Comparison of ENCODE assay signal across 8 cellular contexts in genomic region chr1:67833595-67833926, GRCh38. TPM values are rescaled to one million over a fixed set of nuclear protein-coding genes. Genes with fewer than 3 reads are reported as not detected.
DNase-seq lines count a peak whose midpoint lies in the region; ATAC-seq and TF ChIP-seq lines count a peak whose summit lies in the region.

No MANE protein-coding gene starts in this region.

- peaks cover 0 to 4% of the 10 kb centered on the region in 2 donors for H3K4me1 ChIP-seq in lung (ENCODE audit: control insufficient read depth in 2 of 2, insufficient read depth in 2 of 2, low read length in 2 of 2)
- peaks cover 5 to 14% (median 9%) of the 10 kb centered on the region in 4 donors for H3K4me1 ChIP-seq in upper lobe of left lung

- H3K27me3 Mint-ChIP-seq in central memory CD8-positive, alpha-beta T cell, result peaks cover 71% of the 10 kb centered on the region

- H3K9me3 Mint-ChIP-seq in central memory CD8-positive, alpha-beta T cell, result no peaks in the 10 kb centered on the region

- no peak for TF ChIP-seq EP300 in upper lobe of left lung (IDR thresholded peaks at IDR 0.05)

- DNase-seq in AG20443 (ENCODE audit: low spot score) (peak; percentile 78), lung (ENCODE audit: low spot score) (no peak), upper lobe of left lung (no peak), DMS153 (lab: John Stamatoyannopoulos, UW) (no peak)
- no peak for DNase-seq in central memory CD8-positive, alpha-beta T cell (ENCODE audit: low spot score in 2 of 2)

- WGBS in lung, 2 donors, result 5 to 13% methylated on average over 20 of the region's 20 CpGs
- WGBS in upper lobe of left lung, 2 donors, result 2 to 11% methylated on average over 18 to 20 of the region's 20 CpGs

- peak overlapping the region; percentile 90 to 96 for H3K27ac ChIP-seq in lung (ENCODE audit: low read depth in 1 of 2, low read length in 1 of 2)
- H3K27ac ChIP-seq in upper lobe of left lung, result peak overlapping the region; percentile 82 to 92 (median 88)

- H3K4me3 Mint-ChIP-seq in central memory CD8-positive, alpha-beta T cell, result peak overlapping the region; percentile 73

- no peaks in the 10 kb centered on the region for H3K36me3 Mint-ChIP-seq in central memory CD8-positive, alpha-beta T cell (ENCODE audit: insufficient read depth)

- no peak overlapping the region for H3K27ac Mint-ChIP-seq in central memory CD8-positive, alpha-beta T cell (ENCODE audit: low read depth)

- TF ChIP-seq CTCF in lung (IDR thresholded peaks at IDR 0.05; ENCODE audit: control extremely low read depth, extremely low read depth) (no peak), upper lobe of left lung (IDR thresholded peaks at IDR 0.05) (no peak)

- peaks cover 10% of the 10 kb centered on the region for H3K4me1 Mint-ChIP-seq in central memory CD8-positive, alpha-beta T cell

- TF ChIP-seq POLR2A in upper lobe of left lung (IDR thresholded peaks at IDR 0.05), result no peak

- peak overlapping the region; percentile 90 for H3K4me3 ChIP-seq in lung
- H3K4me3 ChIP-seq in upper lobe of left lung, result peak overlapping the region; percentile 66 to 82 (median 72)

- no peaks in the 10 kb centered on the region for H3K27me3 ChIP-seq in lung (ENCODE audit: control insufficient read depth, insufficient read depth)
- H3K27me3 ChIP-seq in upper lobe of left lung, result peaks cover 0 to 6% (median 0%) of the 10 kb centered on the region in 4 donors

- H3K36me3 ChIP-seq in lung (ENCODE audit: control insufficient read depth in 2 of 2, insufficient read depth in 2 of 2, low read length in 2 of 2) (no peaks in the 10 kb centered on the region), upper lobe of left lung (no peaks in the 10 kb centered on the region)

- ATAC-seq in HG02981 (IDR thresholded peaks at IDR 0.05; ENCODE audit: unreplicated experiment) (peak; percentile 13), lung (ENCODE audit: insufficient read depth, low FRiP score) (peak; percentile 12), upper lobe of left lung (ENCODE audit: low FRiP score in 2 of 2) (peak in 1 of 2 donors; percentile 57), GM21786 (IDR thresholded peaks at IDR 0.05; ENCODE audit: unreplicated experiment) (no peak), HG03097 (IDR thresholded peaks at IDR 0.05; ENCODE audit: low FRiP score, unreplicated experiment) (no peak)
- no peak for ATAC-seq in central memory CD8-positive, alpha-beta T cell (replicated peaks; ENCODE audit: extremely low read depth, poor library complexity, severe bottlenecking)

- no peaks in the 10 kb centered on the region for H3K9me3 ChIP-seq in lung (ENCODE audit: control insufficient read depth in 2 of 2, insufficient read depth in 1 of 2, low read length in 1 of 2)
- no peaks in the 10 kb centered on the region for H3K9me3 ChIP-seq in upper lobe of left lung

RNA-seq across cellular contexts. Expression of gene GNG12, which starts 0.3 kb away (rescaled TPM):
- 10 to 100 TPM; 46.2 to 68.4 TPM for total RNA-seq in lung
- polyA plus RNA-seq in lung, result 10 to 100 TPM; 14.0 to 18.0 TPM
- total RNA-seq in upper lobe of left lung, result 10 to 100 TPM; 14.3 to 54.6 (median 45.1) TPM

Comparison
In these comparisons a context has a peak if more than half of its experiments do, and no peak if none do; other contexts are left out.
1. ATAC-seq: peak in HG02981 (single experiment) and lung (single experiment); none in central memory CD8-positive, alpha-beta T cell (single experiment), GM21786 (single experiment) and HG03097 (single experiment).